Comparison of ENCODE assay signal across 1 cellular context in the genomic region with DNA sequence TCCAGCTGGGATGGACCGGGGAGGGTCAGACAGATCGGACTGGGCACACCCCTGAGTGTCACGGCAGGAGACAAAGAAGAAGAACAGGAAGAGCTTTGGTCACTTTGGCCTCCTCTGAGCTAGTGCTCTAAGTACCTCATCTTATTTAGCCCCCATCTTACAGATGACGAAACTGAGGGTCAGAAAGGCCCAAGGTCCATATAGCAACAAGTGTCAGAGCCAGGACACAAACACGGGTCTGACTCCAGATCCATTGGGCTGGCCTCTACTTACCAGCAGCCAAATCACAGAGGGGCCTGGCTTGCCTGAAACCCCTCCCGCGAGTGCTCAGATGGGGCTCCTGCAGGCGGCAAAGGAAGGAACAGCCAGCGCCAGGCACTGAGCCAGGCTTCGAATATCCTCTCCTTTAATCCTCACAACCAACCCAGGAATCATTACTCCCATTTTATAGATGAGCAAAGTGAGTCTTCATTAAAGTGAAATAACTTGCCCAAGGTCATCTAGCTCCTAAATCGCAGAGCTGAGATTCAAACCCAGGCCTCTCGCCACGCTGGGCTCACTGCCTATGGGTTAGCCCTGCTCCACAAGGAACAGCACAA.
A peak's percentile ranks its signal among the peaks of the same experiment; 100 is the strongest.
TF ChIP-seq lines count a peak whose summit lies in the region.

No MANE protein-coding gene starts in this region.

TF ChIP-seq in K562, 482 proteins besides CTCF, POLR2A, EP300 and RAD21 (continued from another document):
- TF ChIP-seq, protein P1, sequence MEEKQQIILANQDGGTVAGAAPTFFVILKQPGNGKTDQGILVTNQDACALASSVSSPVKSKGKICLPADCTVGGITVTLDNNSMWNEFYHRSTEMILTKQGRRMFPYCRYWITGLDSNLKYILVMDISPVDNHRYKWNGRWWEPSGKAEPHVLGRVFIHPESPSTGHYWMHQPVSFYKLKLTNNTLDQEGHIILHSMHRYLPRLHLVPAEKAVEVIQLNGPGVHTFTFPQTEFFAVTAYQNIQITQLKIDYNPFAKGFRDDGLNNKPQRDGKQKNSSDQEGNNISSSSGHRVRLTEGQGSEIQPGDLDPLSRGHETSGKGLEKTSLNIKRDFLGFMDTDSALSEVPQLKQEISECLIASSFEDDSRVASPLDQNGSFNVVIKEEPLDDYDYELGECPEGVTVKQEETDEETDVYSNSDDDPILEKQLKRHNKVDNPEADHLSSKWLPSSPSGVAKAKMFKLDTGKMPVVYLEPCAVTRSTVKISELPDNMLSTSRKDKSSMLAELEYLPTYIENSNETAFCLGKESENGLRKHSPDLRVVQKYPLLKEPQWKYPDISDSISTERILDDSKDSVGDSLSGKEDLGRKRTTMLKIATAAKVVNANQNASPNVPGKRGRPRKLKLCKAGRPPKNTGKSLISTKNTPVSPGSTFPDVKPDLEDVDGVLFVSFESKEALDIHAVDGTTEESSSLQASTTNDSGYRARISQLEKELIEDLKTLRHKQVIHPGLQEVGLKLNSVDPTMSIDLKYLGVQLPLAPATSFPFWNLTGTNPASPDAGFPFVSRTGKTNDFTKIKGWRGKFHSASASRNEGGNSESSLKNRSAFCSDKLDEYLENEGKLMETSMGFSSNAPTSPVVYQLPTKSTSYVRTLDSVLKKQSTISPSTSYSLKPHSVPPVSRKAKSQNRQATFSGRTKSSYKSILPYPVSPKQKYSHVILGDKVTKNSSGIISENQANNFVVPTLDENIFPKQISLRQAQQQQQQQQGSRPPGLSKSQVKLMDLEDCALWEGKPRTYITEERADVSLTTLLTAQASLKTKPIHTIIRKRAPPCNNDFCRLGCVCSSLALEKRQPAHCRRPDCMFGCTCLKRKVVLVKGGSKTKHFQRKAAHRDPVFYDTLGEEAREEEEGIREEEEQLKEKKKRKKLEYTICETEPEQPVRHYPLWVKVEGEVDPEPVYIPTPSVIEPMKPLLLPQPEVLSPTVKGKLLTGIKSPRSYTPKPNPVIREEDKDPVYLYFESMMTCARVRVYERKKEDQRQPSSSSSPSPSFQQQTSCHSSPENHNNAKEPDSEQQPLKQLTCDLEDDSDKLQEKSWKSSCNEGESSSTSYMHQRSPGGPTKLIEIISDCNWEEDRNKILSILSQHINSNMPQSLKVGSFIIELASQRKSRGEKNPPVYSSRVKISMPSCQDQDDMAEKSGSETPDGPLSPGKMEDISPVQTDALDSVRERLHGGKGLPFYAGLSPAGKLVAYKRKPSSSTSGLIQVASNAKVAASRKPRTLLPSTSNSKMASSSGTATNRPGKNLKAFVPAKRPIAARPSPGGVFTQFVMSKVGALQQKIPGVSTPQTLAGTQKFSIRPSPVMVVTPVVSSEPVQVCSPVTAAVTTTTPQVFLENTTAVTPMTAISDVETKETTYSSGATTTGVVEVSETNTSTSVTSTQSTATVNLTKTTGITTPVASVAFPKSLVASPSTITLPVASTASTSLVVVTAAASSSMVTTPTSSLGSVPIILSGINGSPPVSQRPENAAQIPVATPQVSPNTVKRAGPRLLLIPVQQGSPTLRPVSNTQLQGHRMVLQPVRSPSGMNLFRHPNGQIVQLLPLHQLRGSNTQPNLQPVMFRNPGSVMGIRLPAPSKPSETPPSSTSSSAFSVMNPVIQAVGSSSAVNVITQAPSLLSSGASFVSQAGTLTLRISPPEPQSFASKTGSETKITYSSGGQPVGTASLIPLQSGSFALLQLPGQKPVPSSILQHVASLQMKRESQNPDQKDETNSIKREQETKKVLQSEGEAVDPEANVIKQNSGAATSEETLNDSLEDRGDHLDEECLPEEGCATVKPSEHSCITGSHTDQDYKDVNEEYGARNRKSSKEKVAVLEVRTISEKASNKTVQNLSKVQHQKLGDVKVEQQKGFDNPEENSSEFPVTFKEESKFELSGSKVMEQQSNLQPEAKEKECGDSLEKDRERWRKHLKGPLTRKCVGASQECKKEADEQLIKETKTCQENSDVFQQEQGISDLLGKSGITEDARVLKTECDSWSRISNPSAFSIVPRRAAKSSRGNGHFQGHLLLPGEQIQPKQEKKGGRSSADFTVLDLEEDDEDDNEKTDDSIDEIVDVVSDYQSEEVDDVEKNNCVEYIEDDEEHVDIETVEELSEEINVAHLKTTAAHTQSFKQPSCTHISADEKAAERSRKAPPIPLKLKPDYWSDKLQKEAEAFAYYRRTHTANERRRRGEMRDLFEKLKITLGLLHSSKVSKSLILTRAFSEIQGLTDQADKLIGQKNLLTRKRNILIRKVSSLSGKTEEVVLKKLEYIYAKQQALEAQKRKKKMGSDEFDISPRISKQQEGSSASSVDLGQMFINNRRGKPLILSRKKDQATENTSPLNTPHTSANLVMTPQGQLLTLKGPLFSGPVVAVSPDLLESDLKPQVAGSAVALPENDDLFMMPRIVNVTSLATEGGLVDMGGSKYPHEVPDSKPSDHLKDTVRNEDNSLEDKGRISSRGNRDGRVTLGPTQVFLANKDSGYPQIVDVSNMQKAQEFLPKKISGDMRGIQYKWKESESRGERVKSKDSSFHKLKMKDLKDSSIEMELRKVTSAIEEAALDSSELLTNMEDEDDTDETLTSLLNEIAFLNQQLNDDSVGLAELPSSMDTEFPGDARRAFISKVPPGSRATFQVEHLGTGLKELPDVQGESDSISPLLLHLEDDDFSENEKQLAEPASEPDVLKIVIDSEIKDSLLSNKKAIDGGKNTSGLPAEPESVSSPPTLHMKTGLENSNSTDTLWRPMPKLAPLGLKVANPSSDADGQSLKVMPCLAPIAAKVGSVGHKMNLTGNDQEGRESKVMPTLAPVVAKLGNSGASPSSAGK (IDR thresholded peaks at IDR 0.05) = no peak
- no peak for TF ChIP-seq TAF9B (IDR thresholded peaks at IDR 0.05; ENCODE audit: partially characterized antibody)
- TF ChIP-seq CBFA2T2 (conservative IDR thresholded peaks at IDR 0.05) = no peak
- peak; percentile 66 for TF ChIP-seq ESRRA (IDR thresholded peaks at IDR 0.05; ENCODE audit: borderline replicate concordance, low read depth)
- TF ChIP-seq NUFIP1 (IDR thresholded peaks at IDR 0.05; ENCODE audit: partially characterized antibody) = no peak
